16 cellular contexts compared by ENCODE assay signal in genomic region chr17:55466671-55467070, GRCh38. TPM values are rescaled to one million over a fixed set of nuclear protein-coding genes. Genes with fewer than 3 reads are reported as not detected.
DNase-seq lines count a peak whose midpoint lies in the region; ATAC-seq, FAIRE-seq and TF ChIP-seq lines count a peak whose summit lies in the region.
"Had no signal": no experiment of that assay in that cellular context is flagged by ENCODE, and none has a peak within 500 bp of the region (broad histone marks: within the 10 kb centered on the region; RNA-seq: fewer than 3 reads in every experiment).

No MANE protein-coding gene starts in this region.

- ATAC-seq in GM21390 (IDR thresholded peaks at IDR 0.05; ENCODE audit: unreplicated experiment): peak; percentile 40
- ATAC-seq: natural killer cell had no signal

- no peak overlapping the region for H3K9ac ChIP-seq in NT2/D1 (ENCODE audit: insufficient read length, low read depth)

- H3K9me3 ChIP-seq in NT2/D1 (ENCODE audit: insufficient read depth, low read length) (peaks cover 32% of the 10 kb centered on the region; the same call in 1 of the 2 replicates), hepatocyte (ENCODE audit: low read depth) (no peaks in the 10 kb centered on the region), small intestine (ENCODE audit: control insufficient read depth, low read depth) (no peaks in the 10 kb centered on the region)

- H3K4me1 ChIP-seq in NT2/D1 (ENCODE audit: insufficient read depth, insufficient read length) (no peaks in the 10 kb centered on the region), hepatocyte (ENCODE audit: insufficient read depth) (peaks cover 5% of the 10 kb centered on the region), small intestine (ENCODE audit: control insufficient read depth in 2 of 2, insufficient read depth in 1 of 2, low read depth in 1 of 2, low read length in 1 of 2) (peaks cover 0 to 4% of the 10 kb centered on the region in 2 donors)

- no peaks in the 10 kb centered on the region for H4K20me1 ChIP-seq in hepatocyte (ENCODE audit: insufficient read depth, poor library complexity, severe bottlenecking)

- H2AFZ ChIP-seq in hepatocyte: peak overlapping the region; percentile 16

- FAIRE-seq in small intestine (lab: Jason Lieb, UNC): no peak

- H3K36me3 ChIP-seq in NT2/D1 (ENCODE audit: insufficient read depth, insufficient read length, low read length) (no peaks in the 10 kb centered on the region), hepatocyte (replicated peaks; ENCODE audit: insufficient read depth, low read depth) (no peaks in the 10 kb centered on the region), small intestine (ENCODE audit: control insufficient read depth in 2 of 2, insufficient read depth in 2 of 2, low read length in 2 of 2) (no peaks in the 10 kb centered on the region)

- H3K27me3 ChIP-seq in NT2/D1 (ENCODE audit: insufficient read depth, insufficient read length) (no peaks in the 10 kb centered on the region), hepatocyte (no peaks in the 10 kb centered on the region), small intestine (ENCODE audit: control insufficient read depth in 2 of 2, insufficient read depth in 2 of 2, low read length in 2 of 2) (no peaks in the 10 kb centered on the region)

- intact Hi-C loops in posterior vena cava (cut with DNase I): no loop called here

- 51% methylated on average over 7 of the region's 7 CpGs for WGBS in hepatocyte (ENCODE audit: low lambda C conversion rate, missing lambda C conversion rate)
- WGBS in small intestine, 3 donors: 16 to 33% (median 32%) methylated on average over 7 of the region's 7 CpGs

- no peak overlapping the region for H3K4me3 ChIP-seq in NT2/D1 (ENCODE audit: insufficient read length, low read depth)
- no peak overlapping the region for H3K4me3 ChIP-seq in hepatocyte
- no peak overlapping the region for H3K4me3 ChIP-seq in small intestine (ENCODE audit: low read depth in 1 of 2, low read length in 2 of 2)

- DNase-seq in NT2/D1 (ENCODE audit: low read depth, low spot score) (peak; percentile 59), hepatocyte (ENCODE audit: low spot score) (no peak), small intestine (peak; percentile 90), DMS 273 (lab: John Stamatoyannopoulos, UW; ENCODE audit: unreplicated experiment) (no peak), posterior vena cava (ENCODE audit: low spot score) (no peak)
- no peak for DNase-seq in activated effector memory CD4-positive, alpha-beta T cell treated with anti-CD3 and anti-CD28 coated beads, Interleukin-2, amount 50 U/mL, for 16 hours
- DNase-seq: activated CD4-positive, alpha-beta T cell treated with anti-CD3 and anti-CD28 coated beads, Interleukin-2, amount 50 U/mL, for 1 hour; activated T-cell treated with anti-CD3 and anti-CD28 coated beads, Interleukin-2, amount 50 U/mL, for 48 hours; hippocampal formation; Karpas-422; natural killer cell; SIG-M5; T1000 had no signal

- no peaks in the 10 kb centered on the region for H3K79me2 ChIP-seq in hepatocyte

- H3K27ac ChIP-seq in hepatocyte (peak overlapping the region; percentile 46), small intestine (ENCODE audit: low read depth in 1 of 2, low read length in 1 of 2) (no peak overlapping the region)

- peak overlapping the region; percentile 33 for H3K4me2 ChIP-seq in hepatocyte

- TF ChIP-seq CTCF in hepatocyte (IDR thresholded peaks at IDR 0.05; ENCODE audit: poor library complexity): no peak

- H3K9me2 ChIP-seq in hepatocyte (replicated peaks; ENCODE audit: insufficient read depth): no peaks in the 10 kb centered on the region

RNA-seq across cellular contexts. Expression of gene SMIM36, which starts 44.6 kb away (rescaled TPM):
- total RNA-seq in hepatocyte (not detected in 2 replicates), posterior vena cava (not detected)
- polyA plus RNA-seq in hepatocyte (not detected in 2 replicates), small intestine (not detected)
- total RNA-seq: lower leg skin, natural killer cell had no signal
- polyA plus RNA-seq: adipose tissue had no signal

RNA-seq across cellular contexts. Expression of gene MMD, which starts 45.0 kb away (rescaled TPM):
- total RNA-seq in hepatocyte (29.5 and 34.7 TPM in 2 replicates), posterior vena cava (10 to 100 TPM in 1 of 2 donors, 1 to 10 TPM in 1; 8.0 to 18.2 TPM)
- polyA plus RNA-seq in hepatocyte (19.4 and 26.9 TPM in 2 replicates), small intestine (10 to 100 TPM in 1 of 3 donors, 1 to 10 TPM in 2; 4.0 to 11.1 (median 9.5) TPM)

Comparison
In these comparisons a context has a peak if more than half of its experiments do, and no peak if none do; other contexts are left out.
1. DNase-seq: peak in NT2/D1 (single experiment) and small intestine (single experiment); none in hepatocyte (single experiment), DMS 273 (single experiment), activated effector memory CD4-positive, alpha-beta T cell treated with anti-CD3 and anti-CD28 coated beads, Interleukin-2, amount 50 U/mL, for 16 hours (single experiment) and posterior vena cava (single experiment).